Comparison of ENCODE assay signal across 1 cellular context in the genomic region with DNA sequence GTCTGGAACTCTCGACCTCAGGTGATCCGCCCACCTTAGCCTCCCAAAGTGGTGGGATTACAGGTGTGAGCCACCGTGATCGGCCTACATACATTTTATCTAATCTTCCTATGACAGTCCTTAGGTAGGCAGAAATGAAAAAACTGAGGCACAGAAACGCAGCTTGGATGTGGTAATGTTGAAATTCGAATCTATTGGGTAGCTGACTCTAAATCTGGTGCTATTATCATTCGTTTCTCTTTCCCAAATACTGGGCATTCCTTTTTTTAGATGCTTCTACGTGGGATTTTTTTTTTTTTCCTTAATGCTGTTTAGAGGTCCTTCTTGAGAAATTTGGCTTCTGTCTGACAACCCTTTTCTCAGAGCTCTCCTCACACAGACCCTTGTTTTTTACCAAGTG.
TF ChIP-seq lines count a peak whose summit lies in the region.

No MANE protein-coding gene starts in this region.

TF ChIP-seq in GM23338, 12 proteins besides CTCF, POLR2A, EP300 and RAD21 (continued from another document):
- TF ChIP-seq, protein P1, sequence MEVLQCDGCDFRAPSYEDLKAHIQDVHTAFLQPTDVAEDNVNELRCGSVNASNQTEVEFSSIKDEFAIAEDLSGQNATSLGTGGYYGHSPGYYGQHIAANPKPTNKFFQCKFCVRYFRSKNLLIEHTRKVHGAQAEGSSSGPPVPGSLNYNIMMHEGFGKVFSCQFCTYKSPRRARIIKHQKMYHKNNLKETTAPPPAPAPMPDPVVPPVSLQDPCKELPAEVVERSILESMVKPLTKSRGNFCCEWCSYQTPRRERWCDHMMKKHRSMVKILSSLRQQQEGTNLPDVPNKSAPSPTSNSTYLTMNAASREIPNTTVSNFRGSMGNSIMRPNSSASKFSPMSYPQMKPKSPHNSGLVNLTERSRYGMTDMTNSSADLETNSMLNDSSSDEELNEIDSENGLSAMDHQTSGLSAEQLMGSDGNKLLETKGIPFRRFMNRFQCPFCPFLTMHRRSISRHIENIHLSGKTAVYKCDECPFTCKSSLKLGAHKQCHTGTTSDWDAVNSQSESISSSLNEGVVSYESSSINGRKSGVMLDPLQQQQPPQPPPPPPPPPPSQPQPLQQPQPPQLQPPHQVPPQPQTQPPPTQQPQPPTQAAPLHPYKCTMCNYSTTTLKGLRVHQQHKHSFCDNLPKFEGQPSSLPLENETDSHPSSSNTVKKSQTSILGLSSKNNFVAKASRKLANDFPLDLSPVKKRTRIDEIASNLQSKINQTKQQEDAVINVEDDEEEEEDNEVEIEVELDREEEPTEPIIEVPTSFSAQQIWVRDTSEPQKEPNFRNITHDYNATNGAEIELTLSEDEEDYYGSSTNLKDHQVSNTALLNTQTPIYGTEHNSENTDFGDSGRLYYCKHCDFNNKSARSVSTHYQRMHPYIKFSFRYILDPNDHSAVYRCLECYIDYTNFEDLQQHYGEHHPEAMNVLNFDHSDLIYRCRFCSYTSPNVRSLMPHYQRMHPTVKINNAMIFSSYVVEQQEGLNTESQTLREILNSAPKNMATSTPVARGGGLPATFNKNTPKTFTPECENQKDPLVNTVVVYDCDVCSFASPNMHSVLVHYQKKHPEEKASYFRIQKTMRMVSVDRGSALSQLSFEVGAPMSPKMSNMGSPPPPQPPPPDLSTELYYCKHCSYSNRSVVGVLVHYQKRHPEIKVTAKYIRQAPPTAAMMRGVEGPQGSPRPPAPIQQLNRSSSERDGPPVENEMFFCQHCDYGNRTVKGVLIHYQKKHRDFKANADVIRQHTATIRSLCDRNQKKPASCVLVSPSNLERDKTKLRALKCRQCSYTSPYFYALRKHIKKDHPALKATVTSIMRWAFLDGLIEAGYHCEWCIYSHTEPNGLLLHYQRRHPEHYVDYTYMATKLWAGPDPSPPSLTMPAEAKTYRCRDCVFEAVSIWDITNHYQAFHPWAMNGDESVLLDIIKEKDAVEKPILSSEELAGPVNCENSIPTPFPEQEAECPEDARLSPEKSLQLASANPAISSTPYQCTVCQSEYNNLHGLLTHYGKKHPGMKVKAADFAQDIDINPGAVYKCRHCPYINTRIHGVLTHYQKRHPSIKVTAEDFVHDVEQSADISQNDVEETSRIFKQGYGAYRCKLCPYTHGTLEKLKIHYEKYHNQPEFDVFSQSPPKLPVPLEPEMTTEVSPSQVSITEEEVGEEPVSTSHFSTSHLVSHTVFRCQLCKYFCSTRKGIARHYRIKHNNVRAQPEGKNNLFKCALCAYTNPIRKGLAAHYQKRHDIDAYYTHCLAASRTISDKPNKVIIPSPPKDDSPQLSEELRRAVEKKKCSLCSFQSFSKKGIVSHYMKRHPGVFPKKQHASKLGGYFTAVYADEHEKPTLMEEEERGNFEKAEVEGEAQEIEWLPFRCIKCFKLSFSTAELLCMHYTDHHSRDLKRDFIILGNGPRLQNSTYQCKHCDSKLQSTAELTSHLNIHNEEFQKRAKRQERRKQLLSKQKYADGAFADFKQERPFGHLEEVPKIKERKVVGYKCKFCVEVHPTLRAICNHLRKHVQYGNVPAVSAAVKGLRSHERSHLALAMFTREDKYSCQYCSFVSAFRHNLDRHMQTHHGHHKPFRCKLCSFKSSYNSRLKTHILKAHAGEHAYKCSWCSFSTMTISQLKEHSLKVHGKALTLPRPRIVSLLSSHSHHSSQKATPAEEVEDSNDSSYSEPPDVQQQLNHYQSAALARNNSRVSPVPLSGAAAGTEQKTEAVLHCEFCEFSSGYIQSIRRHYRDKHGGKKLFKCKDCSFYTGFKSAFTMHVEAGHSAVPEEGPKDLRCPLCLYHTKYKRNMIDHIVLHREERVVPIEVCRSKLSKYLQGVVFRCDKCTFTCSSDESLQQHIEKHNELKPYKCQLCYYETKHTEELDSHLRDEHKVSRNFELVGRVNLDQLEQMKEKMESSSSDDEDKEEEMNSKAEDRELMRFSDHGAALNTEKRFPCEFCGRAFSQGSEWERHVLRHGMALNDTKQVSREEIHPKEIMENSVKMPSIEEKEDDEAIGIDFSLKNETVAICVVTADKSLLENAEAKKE (CRISPR knock-in tag; IDR thresholded peaks at IDR 0.05): no peak
- TF ChIP-seq, protein P2, sequence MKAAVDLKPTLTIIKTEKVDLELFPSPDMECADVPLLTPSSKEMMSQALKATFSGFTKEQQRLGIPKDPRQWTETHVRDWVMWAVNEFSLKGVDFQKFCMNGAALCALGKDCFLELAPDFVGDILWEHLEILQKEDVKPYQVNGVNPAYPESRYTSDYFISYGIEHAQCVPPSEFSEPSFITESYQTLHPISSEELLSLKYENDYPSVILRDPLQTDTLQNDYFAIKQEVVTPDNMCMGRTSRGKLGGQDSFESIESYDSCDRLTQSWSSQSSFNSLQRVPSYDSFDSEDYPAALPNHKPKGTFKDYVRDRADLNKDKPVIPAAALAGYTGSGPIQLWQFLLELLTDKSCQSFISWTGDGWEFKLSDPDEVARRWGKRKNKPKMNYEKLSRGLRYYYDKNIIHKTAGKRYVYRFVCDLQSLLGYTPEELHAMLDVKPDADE (IDR thresholded peaks at IDR 0.05): no peak
- TF ChIP-seq, protein P3, sequence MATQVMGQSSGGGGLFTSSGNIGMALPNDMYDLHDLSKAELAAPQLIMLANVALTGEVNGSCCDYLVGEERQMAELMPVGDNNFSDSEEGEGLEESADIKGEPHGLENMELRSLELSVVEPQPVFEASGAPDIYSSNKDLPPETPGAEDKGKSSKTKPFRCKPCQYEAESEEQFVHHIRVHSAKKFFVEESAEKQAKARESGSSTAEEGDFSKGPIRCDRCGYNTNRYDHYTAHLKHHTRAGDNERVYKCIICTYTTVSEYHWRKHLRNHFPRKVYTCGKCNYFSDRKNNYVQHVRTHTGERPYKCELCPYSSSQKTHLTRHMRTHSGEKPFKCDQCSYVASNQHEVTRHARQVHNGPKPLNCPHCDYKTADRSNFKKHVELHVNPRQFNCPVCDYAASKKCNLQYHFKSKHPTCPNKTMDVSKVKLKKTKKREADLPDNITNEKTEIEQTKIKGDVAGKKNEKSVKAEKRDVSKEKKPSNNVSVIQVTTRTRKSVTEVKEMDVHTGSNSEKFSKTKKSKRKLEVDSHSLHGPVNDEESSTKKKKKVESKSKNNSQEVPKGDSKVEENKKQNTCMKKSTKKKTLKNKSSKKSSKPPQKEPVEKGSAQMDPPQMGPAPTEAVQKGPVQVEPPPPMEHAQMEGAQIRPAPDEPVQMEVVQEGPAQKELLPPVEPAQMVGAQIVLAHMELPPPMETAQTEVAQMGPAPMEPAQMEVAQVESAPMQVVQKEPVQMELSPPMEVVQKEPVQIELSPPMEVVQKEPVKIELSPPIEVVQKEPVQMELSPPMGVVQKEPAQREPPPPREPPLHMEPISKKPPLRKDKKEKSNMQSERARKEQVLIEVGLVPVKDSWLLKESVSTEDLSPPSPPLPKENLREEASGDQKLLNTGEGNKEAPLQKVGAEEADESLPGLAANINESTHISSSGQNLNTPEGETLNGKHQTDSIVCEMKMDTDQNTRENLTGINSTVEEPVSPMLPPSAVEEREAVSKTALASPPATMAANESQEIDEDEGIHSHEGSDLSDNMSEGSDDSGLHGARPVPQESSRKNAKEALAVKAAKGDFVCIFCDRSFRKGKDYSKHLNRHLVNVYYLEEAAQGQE (IDR thresholded peaks at IDR 0.05; ENCODE audit: unreplicated experiment): no peak
- TF ChIP-seq STAT1 (IDR thresholded peaks at IDR 0.05; ENCODE audit: unreplicated experiment): no peak
- TF ChIP-seq POLR2AphosphoS5 (IDR thresholded peaks at IDR 0.05; ENCODE audit: low read depth): no peak
TF ChIP-seq in GM23338: peak in this region for 0.
